ENCODE assay signal across 8 cellular contexts in the genomic region with DNA sequence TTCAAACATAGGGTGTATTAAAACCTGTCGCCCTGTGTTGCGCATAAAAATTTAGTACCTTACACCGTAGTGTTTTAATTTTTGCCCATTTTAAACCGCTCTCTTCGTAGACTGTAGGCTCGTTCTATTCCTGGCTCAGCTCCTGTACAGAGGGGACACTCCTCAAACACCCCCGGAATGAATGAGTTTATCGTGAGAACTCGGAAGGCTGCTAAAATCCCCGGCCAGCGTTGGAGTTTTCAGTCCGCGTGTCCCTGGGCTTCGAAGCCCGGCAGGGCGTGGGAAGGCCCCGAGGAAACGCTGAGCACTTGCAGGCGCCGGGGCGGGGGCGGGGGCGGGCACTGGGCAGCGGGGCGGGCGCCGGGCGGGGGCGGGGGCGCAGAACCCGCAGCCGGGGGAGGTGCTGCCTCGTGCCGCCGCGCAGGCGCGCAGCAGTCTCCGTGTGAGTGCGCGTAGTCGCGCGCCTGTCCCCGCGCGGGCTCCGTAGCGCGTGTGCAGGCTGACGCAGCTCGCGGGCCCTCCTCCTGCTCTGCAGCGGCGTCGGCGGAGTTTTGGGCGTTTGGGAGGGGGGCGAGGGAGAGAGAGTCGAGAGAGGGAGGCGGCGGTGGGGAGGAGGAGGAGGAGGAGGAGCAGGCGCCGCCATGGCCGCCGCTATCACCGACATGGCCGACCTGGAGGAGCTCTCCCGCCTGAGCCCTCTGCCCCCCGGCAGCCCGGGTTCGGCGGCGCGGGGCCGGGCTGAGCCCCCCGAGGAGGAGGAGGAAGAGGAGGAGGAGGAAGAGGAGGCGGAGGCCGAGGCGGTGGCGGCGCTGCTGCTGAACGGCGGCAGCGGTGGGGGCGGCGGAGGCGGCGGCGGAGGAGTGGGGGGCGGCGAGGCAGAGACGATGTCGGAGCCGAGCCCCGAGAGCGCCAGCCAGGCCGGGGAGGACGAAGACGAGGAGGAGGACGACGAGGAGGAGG. TPM values are rescaled to one million over a fixed set of nuclear protein-coding genes. Genes with fewer than 3 reads are reported as not detected.
DNase-seq lines count a peak whose midpoint lies in the region; ATAC-seq and TF ChIP-seq lines count a peak whose summit lies in the region.

A gene with protein sequence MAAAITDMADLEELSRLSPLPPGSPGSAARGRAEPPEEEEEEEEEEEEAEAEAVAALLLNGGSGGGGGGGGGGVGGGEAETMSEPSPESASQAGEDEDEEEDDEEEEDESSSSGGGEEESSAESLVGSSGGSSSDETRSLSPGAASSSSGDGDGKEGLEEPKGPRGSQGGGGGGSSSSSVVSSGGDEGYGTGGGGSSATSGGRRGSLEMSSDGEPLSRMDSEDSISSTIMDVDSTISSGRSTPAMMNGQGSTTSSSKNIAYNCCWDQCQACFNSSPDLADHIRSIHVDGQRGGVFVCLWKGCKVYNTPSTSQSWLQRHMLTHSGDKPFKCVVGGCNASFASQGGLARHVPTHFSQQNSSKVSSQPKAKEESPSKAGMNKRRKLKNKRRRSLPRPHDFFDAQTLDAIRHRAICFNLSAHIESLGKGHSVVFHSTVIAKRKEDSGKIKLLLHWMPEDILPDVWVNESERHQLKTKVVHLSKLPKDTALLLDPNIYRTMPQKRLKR (plus strand): TSS at position 434 of the 960 bp plus-strand sequence. CDS start 208 bp downstream, at position 642.

- intact Hi-C loops in right lobe of liver (cut with DNase I), result no loop called here

- no peak for TF ChIP-seq CTCF in right lobe of liver (IDR thresholded peaks at IDR 0.05)

- H4K20me1 ChIP-seq in BLaER1 treated with 17β-estradiol and CSF1 and Interleukin-3, amounts not matched to agents 10 nM and 100 nM, result peaks cover 19 to 46% (median 37%) of the 10 kb centered on the region in 11 experiments; a peak in 20 of 22 replicates

- DNase-seq in NCI-H774 (lab: John Stamatoyannopoulos, UW) (peak; percentile 88), dermis microvascular lymphatic vessel endothelial cell (ENCODE audit: low read depth in 2 of 2) (peak; percentile 88 to 95), right lobe of liver (peak; percentile 93 to 95 (median 94))
- peak; percentile 80 to 84 for DNase-seq in activated CD4-positive, alpha-beta T cell treated with anti-CD3 and anti-CD28 coated beads, Interleukin-2, amount 50 U/mL, for 48 hours
- peak; percentile 85 for DNase-seq in stimulated activated CD4-positive, alpha-beta T cell treated with anti-CD3 and anti-CD28 coated beads, Interleukin-4, amount 100 ng/mL, for 24 hours

- peak within 1 kb of the TSS; percentile 94 to 99 (median 98) for H3K9ac ChIP-seq in BLaER1 treated with 17β-estradiol and CSF1 and Interleukin-3, amounts not matched to agents 10 nM and 100 nM

- no peaks in the 10 kb centered on the region for H3K27me3 ChIP-seq in BLaER1 treated with 17β-estradiol and CSF1 and Interleukin-3, amounts not matched to agents 10 nM and 100 nM
- H3K27me3 ChIP-seq in right lobe of liver, result no peaks in the 10 kb centered on the region

- peaks cover 0 to 10% (median 0%) of the 10 kb centered on the region in 11 experiments; a peak in 3 of 22 replicates for H3K9me3 ChIP-seq in BLaER1 treated with 17β-estradiol and CSF1 and Interleukin-3, amounts not matched to agents 10 nM and 100 nM (replicated peaks in 1 of 11)
- H3K9me3 ChIP-seq in right lobe of liver, result no peaks in the 10 kb centered on the region

- H3K27ac ChIP-seq in BLaER1 treated with 17β-estradiol and CSF1 and Interleukin-3, amounts not matched to agents 10 nM and 100 nM, result peak within 1 kb of the TSS; percentile 93 to 98 (median 95)
- H3K27ac ChIP-seq in right lobe of liver, result peak within 1 kb of the TSS; percentile 63 to 81 (median 70)

- ATAC-seq in GM19324 (IDR thresholded peaks at IDR 0.05; ENCODE audit: low FRiP score, unreplicated experiment) (peak; percentile 96), HG03460 (IDR thresholded peaks at IDR 0.05; ENCODE audit: unreplicated experiment) (peak; percentile 80), right lobe of liver (peak; percentile 94 to 97 (median 96))

- peak; percentile 74 for TF ChIP-seq POLR2A in right lobe of liver (IDR thresholded peaks at IDR 0.05)

- WGBS in right lobe of liver (ENCODE audit: insufficient coverage, low coverage, low lambda C conversion rate, missing lambda C conversion rate), result 11% methylated on average over 54 of the region's 102 CpGs

- peaks cover 9 to 24% (median 14%) of the 10 kb centered on the region in 11 experiments; a peak in 21 of 22 replicates for H3K36me3 ChIP-seq in BLaER1 treated with 17β-estradiol and CSF1 and Interleukin-3, amounts not matched to agents 10 nM and 100 nM
- peaks cover 0 to 3% (median 0%) of the 10 kb centered on the region in 4 donors for H3K36me3 ChIP-seq in right lobe of liver

- peaks cover 10 to 34% (median 20%) of the 10 kb centered on the region in 10 experiments for H3K4me1 ChIP-seq in BLaER1 treated with 17β-estradiol and CSF1 and Interleukin-3, amounts not matched to agents 10 nM and 100 nM
- H3K4me1 ChIP-seq in right lobe of liver, result peaks cover 0 to 11% (median 0%) of the 10 kb centered on the region in 4 donors

- peak within 1 kb of the TSS; percentile 86 to 100 (median 99) for H3K4me3 ChIP-seq in BLaER1 treated with 17β-estradiol and CSF1 and Interleukin-3, amounts not matched to agents 10 nM and 100 nM
- H3K4me3 ChIP-seq in right lobe of liver, result peak within 1 kb of the TSS; percentile 80 to 89 (median 85)

- peak within 1 kb of the TSS; percentile 69 to 95 (median 88) for H3K4me2 ChIP-seq in BLaER1 treated with 17β-estradiol and CSF1 and Interleukin-3, amounts not matched to agents 10 nM and 100 nM

RNA-seq across cellular contexts. Expression of the gene that starts here (rescaled TPM):
- total RNA-seq in dermis microvascular lymphatic vessel endothelial cell (21.4 and 30.2 TPM in 2 replicates), right lobe of liver (10 to 100 TPM in 5 of 6 experiments, 1 to 10 TPM in 1; 9.7 to 18.2 (median 13.4) TPM)

Comparison
In these comparisons a context has a peak if more than half of its experiments do, and no peak if none do; other contexts are left out.
1. Peak in every context shown above with its lines: DNase-seq, ATAC-seq, H3K4me3 ChIP-seq and H3K27ac ChIP-seq.